Comparison of ENCODE assay signal across 24 cellular contexts in the genomic region with DNA sequence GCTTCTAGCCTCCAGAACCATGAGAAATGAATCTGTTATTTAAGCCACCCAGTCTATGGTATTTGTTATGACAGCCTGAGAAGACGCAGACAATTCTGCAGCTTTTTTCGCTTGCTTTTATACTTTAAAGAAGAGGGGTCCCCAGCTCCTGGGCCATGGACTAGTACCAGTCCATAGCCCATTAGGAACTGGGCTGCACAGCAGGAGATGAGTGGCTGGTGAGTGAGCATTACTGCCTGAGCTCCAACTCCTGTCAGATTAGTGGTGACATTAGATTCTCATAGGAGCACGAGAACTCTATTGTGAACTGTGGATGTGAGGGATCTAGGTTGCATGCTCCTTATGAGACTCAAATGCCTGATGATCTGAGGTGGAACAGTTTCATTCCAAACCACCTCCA.
"Had no signal": no experiment of that assay in that cellular context is flagged by ENCODE, and none has a peak within 500 bp of the region (broad histone marks: within the 10 kb centered on the region; RNA-seq: fewer than 3 reads in every experiment).

No MANE protein-coding gene starts in this region.

- H3K27me3 ChIP-seq: stomach, suprapubic skin, testis, thyroid gland, tibial artery, tibial nerve, transverse colon, upper lobe of left lung, upper lobe of right lung, uterus, vagina had no signal

- H3K4me1 ChIP-seq: stomach, suprapubic skin, testis, thyroid gland, tibial artery, tibial nerve, transverse colon, upper lobe of left lung, upper lobe of right lung, uterus, vagina had no signal

- H3K27ac ChIP-seq: stomach, suprapubic skin, testis, thoracic aorta, thyroid gland, tibial artery, tibial nerve, transverse colon, upper lobe of left lung, upper lobe of right lung, uterus, vagina had no signal

- H3K4me3 ChIP-seq: stomach, suprapubic skin, testis, thoracic aorta, thyroid gland, tibial artery, tibial nerve, transverse colon, upper lobe of left lung, upper lobe of right lung, uterus, vagina had no signal

- H3K36me3 ChIP-seq: stomach, suprapubic skin, thoracic aorta, thyroid gland, tibial artery, upper lobe of left lung, upper lobe of right lung, uterus, vagina had no signal

- DNase-seq: stimulated activated CD4-positive, alpha-beta T cell treated with anti-CD3 and anti-CD28 coated beads, Interleukin-2, amount 100 ng/mL, for 48 hours; stimulated activated CD4-positive, alpha-beta T cell treated with anti-CD3 and anti-CD28 coated beads, Interleukin-4, amount 100 ng/mL, for 1 hour; stimulated activated CD4-positive, alpha-beta T cell treated with anti-CD3 and anti-CD28 coated beads, Interleukin-4, amount 100 ng/mL, for 24 hours; stimulated activated CD4-positive, alpha-beta T cell treated with anti-CD3 and anti-CD28 coated beads, Interleukin-4, amount 100 ng/mL, for 4 hours; stimulated activated CD8-positive, alpha-beta memory T cell treated with anti-CD3 and anti-CD28 coated beads, Interleukin-4, amount 100 ng/mL, for 48 hours; stimulated activated naive B cell treated with anti-CD40 and anti-IgM and Interleukin-4, amounts not matched to agents 10 μg/mL and 1 μg/mL and 100 μg/mL, for 72 hours; stimulated activated naive CD4-positive, alpha-beta T cell; stimulated activated naive CD4-positive, alpha-beta T cell treated with Interleukin-2 at 50 U/mL for 16 hours; stimulated activated naive CD8-positive, alpha-beta T cell treated with anti-CD3 and anti-CD28 coated beads, Interleukin-15, amount 100 ng/mL, for 72 hours; stimulated activated naive CD8-positive, alpha-beta T cell treated with anti-CD3 and anti-CD28 coated beads, Interleukin-15, Interleukin-2, amounts not matched to agents 100 U/mL and 50 U/mL, for 24 hours; stomach; substantia nigra; testis; thyroid gland; tibial artery; transverse colon; trophoblast cell; upper lobe of left lung; upper lobe of right lung; uterus had no signal

- H3K9me3 ChIP-seq: stomach, suprapubic skin, testis, thoracic aorta, thyroid gland, tibial artery, transverse colon, upper lobe of left lung, upper lobe of right lung, uterus, vagina had no signal
